In the genomic region with DNA sequence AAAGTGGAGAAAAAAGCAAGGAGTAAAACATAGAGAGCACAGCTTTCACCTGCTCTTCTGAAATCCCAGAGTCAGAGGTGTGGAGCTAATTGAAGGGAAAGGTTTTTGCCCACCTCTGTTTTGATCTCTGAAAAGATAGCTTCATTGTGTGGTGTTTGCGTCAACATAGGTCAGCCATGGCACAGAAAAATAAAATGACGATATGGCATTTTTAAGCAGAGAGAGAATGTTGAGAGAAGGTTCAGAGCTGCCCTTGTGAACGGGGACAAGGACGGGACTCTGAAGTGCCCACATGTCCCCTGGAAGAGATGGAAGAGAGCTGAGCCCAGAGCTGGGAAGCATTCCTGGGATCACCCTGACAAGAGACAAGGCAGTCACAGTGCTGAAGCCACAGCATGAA, we compare ENCODE assay signal across 8 cellular contexts.
"Had no signal": no experiment of that assay in that cellular context is flagged by ENCODE, and none has a peak within 500 bp of the region (broad histone marks: within the 10 kb centered on the region; RNA-seq: fewer than 3 reads in every experiment).

No MANE protein-coding gene starts in this region.

- H3K4me3 ChIP-seq: K562 had no signal

- ATAC-seq: K562 had no signal

- H3K9me3 Mint-ChIP-seq: H9 had no signal

- FAIRE-seq: H54, HTR-8/SVneo, K562 had no signal

- H3K4me3 Mint-ChIP-seq: H9 had no signal

- DNase-seq: GOT3, H9, HCEC 1CT, Kasumi-1, KG1 had no signal
